Comparison of ENCODE assay signal across 8 cellular contexts in the genomic region with DNA sequence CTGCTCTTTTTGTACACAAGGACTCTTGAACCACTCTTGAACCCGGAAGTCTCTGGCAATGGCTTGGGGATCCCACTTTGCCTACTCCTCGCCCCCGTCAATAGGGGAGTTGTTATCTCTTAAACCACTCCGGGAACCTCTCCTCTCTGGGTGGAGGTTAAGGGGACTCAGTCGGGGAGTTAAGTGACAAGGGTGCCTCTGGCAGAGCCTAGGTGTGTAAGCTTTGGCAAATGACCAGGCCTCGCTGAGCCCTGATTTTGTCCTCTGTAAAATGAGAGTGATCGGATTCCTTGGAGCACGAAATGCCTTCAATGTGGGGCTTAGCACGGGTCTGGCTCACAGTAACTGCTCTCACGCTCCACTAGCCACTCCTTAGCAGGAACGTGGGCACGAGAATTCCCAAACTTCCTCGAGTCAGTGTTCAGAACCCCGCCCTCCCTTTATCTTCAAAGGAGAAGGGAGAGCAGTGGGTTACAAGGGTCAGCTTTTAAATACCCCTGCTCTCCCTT.
A peak's percentile ranks its signal among the peaks of the same experiment; 100 is the strongest.
DNase-seq lines count a peak whose midpoint lies in the region; ATAC-seq and TF ChIP-seq lines count a peak whose summit lies in the region.

No MANE protein-coding gene starts in this region.

- peak overlapping the region; percentile 74 to 81 for H3K4me3 Mint-ChIP-seq in H9

- H3K27ac ChIP-seq in H9 (ENCODE audit: insufficient read length, low read depth, low read length) (no peak overlapping the region), VCaP (peak overlapping the region; percentile 90), hepatocyte (peak overlapping the region; percentile 95), skeletal muscle tissue (ENCODE audit: low read depth, low read length) (peak overlapping the region; percentile 55)

- no peak for ATAC-seq in HG02759 (IDR thresholded peaks at IDR 0.05; ENCODE audit: unreplicated experiment)
- no peak for ATAC-seq in GM18861 (IDR thresholded peaks at IDR 0.05; ENCODE audit: unreplicated experiment)
- ATAC-seq in HG03280 (IDR thresholded peaks at IDR 0.05; ENCODE audit: unreplicated experiment), result no peak
- no peak for ATAC-seq in HG02973 (IDR thresholded peaks at IDR 0.05; ENCODE audit: unreplicated experiment)

- H4K5ac ChIP-seq in H9 (ENCODE audit: insufficient read length, low read depth, low read length), result no peak overlapping the region

- H3K79me1 ChIP-seq in H9 (ENCODE audit: insufficient read depth, low read depth, low read length, poor library complexity, severe bottlenecking), result no peaks in the 10 kb centered on the region

- H3K9ac ChIP-seq in H9 (ENCODE audit: extremely low read depth, insufficient read length, low read length) (no peak overlapping the region), skeletal muscle tissue (ENCODE audit: low read depth in 1 of 3, low read length in 3 of 3) (peak overlapping the region in 1 of 3 donors; percentile 82)

- peak; percentile 32 for DNase-seq in H9
- peak; percentile 59 for DNase-seq in hepatocyte (ENCODE audit: low spot score)

- H3K9me3 Mint-ChIP-seq in H9, result peaks cover 3% of the 10 kb centered on the region in 2 experiments; a peak in 2 of 5 replicates

- H2BK20ac ChIP-seq in H9 (ENCODE audit: low read depth, low read length, poor library complexity, severe bottlenecking), result no peak overlapping the region

- no peak overlapping the region for H3K23ac ChIP-seq in H9 (ENCODE audit: insufficient read length, low read depth, low read length)

- H3K9me3 ChIP-seq in H9 (ENCODE audit: control insufficient read depth, low read depth, low read length), result no peaks in the 10 kb centered on the region
- no peaks in the 10 kb centered on the region for H3K9me3 ChIP-seq in hepatocyte (ENCODE audit: low read depth)
- no peaks in the 10 kb centered on the region for H3K9me3 ChIP-seq in skeletal muscle tissue (ENCODE audit: control insufficient read depth in 3 of 3, low read length in 3 of 3)

- H2AFZ ChIP-seq in H9 (ENCODE audit: low read length), result no peak overlapping the region
- peak overlapping the region; percentile 42 for H2AFZ ChIP-seq in hepatocyte

- H3K4me1 ChIP-seq in H9 (ENCODE audit: insufficient read depth, low read length), result no peaks in the 10 kb centered on the region
- H3K4me1 ChIP-seq in hepatocyte (ENCODE audit: insufficient read depth), result peaks cover 34% of the 10 kb centered on the region
- peaks cover 10 to 23% (median 11%) of the 10 kb centered on the region in 3 donors for H3K4me1 ChIP-seq in skeletal muscle tissue (ENCODE audit: control insufficient read depth in 3 of 3, insufficient read depth in 3 of 3, low read length in 3 of 3)

- H3K23me2 ChIP-seq in H9 (ENCODE audit: insufficient read length, low read depth, low read length, poor library complexity, severe bottlenecking), result no peaks in the 10 kb centered on the region

- no peak overlapping the region for H3K4me3 ChIP-seq in hepatocyte
- H3K4me3 ChIP-seq in skeletal muscle tissue (ENCODE audit: low read length in 3 of 3), result peak overlapping the region in 2 of 3 donors; percentile 32 to 68

- no peaks in the 10 kb centered on the region for H3K79me2 ChIP-seq in H9 (ENCODE audit: insufficient read depth, low read length)
- H3K79me2 ChIP-seq in hepatocyte, result no peaks in the 10 kb centered on the region

- H2AK5ac ChIP-seq in H9 (ENCODE audit: insufficient read length, low read length), result no peak overlapping the region

- peak overlapping the region; percentile 23 for H3K4me2 ChIP-seq in H9 (ENCODE audit: insufficient read depth, insufficient read length, low read length)
- peak overlapping the region; percentile 77 for H3K4me2 ChIP-seq in hepatocyte

- no peak overlapping the region for H3K4ac ChIP-seq in H9 (ENCODE audit: low read depth, low read length)

- H4K91ac ChIP-seq in H9 (ENCODE audit: insufficient read length, low read depth, low read length), result no peak overlapping the region

- H2BK120ac ChIP-seq in H9 (ENCODE audit: low read depth, low read length, poor library complexity, severe bottlenecking), result no peak overlapping the region

- no CpG with 5 or more reads among the region's 14 CpGs for WGBS in H9 (ENCODE audit: extremely low coverage, insufficient read length, low lambda C conversion rate)
- WGBS in hepatocyte (ENCODE audit: low lambda C conversion rate, missing lambda C conversion rate), result 46% methylated on average over 14 of the region's 14 CpGs

- no peak overlapping the region for H2BK12ac ChIP-seq in H9 (ENCODE audit: insufficient read length, low read depth, low read length)

- no peak overlapping the region for H2BK15ac ChIP-seq in H9 (ENCODE audit: low read depth, low read length)

- no peak overlapping the region for H3T11ph ChIP-seq in H9 (ENCODE audit: low read length)

- no peak overlapping the region for H3K56ac ChIP-seq in H9 (ENCODE audit: insufficient read length, low read depth, low read length)

- H3K18ac ChIP-seq in H9 (ENCODE audit: insufficient read length, low read depth, low read length), result no peak overlapping the region

- H3K36me3 ChIP-seq in hepatocyte (replicated peaks; ENCODE audit: insufficient read depth, low read depth) (no peaks in the 10 kb centered on the region), skeletal muscle tissue (ENCODE audit: control insufficient read depth in 3 of 3, insufficient read depth in 3 of 3, low read length in 3 of 3) (no peaks in the 10 kb centered on the region)

- H2BK5ac ChIP-seq in H9 (ENCODE audit: insufficient read length, low read length), result no peak overlapping the region

- H4K20me1 ChIP-seq in H9 (ENCODE audit: control insufficient read depth, insufficient read depth, insufficient read length) (no peaks in the 10 kb centered on the region), hepatocyte (ENCODE audit: insufficient read depth, poor library complexity, severe bottlenecking) (no peaks in the 10 kb centered on the region)

- H3K27ac Mint-ChIP-seq in H9, result peak overlapping the region in 2 of 3 experiments; percentile 39 to 93; a peak in 1 of 7 replicates

- H3K4me1 Mint-ChIP-seq in H9, result peaks cover 37 to 44% of the 10 kb centered on the region in 2 experiments

- H3K9me2 ChIP-seq in hepatocyte (replicated peaks; ENCODE audit: insufficient read depth), result no peaks in the 10 kb centered on the region

- H3K27me3 Mint-ChIP-seq in H9 (ENCODE audit: low read depth), result peaks cover 18% of the 10 kb centered on the region

- TF ChIP-seq CTCF in H9 (conservative IDR thresholded peaks at IDR 0.05) (no peak), VCaP (conservative IDR thresholded peaks at IDR 0.05) (no peak), hepatocyte (IDR thresholded peaks at IDR 0.05; ENCODE audit: poor library complexity) (no peak)

- H3K36me3 Mint-ChIP-seq in H9 (ENCODE audit: insufficient read depth in 1 of 3, low read depth in 3 of 3), result peaks cover 0 to 8% (median 1%) of the 10 kb centered on the region in 3 experiments; a peak in 3 of 7 replicates

- no peak overlapping the region for H4K8ac ChIP-seq in H9 (replicated peaks; ENCODE audit: insufficient read length, low read depth, low read length)

- H3K27me3 ChIP-seq in H9 (ENCODE audit: insufficient read depth, low read length) (no peaks in the 10 kb centered on the region), hepatocyte (no peaks in the 10 kb centered on the region), skeletal muscle tissue (ENCODE audit: control insufficient read depth in 3 of 3, insufficient read depth in 3 of 3, low read length in 3 of 3) (no peaks in the 10 kb centered on the region)

- H3K14ac ChIP-seq in H9 (ENCODE audit: insufficient read depth, low read length), result no peak overlapping the region
